Comparison of ENCODE assay signal across 10 cellular contexts in genomic region chr4:1245481-1246051, GRCh38. TPM values are rescaled to one million over a fixed set of nuclear protein-coding genes. Genes with fewer than 3 reads are reported as not detected.
A peak's percentile ranks its signal among the peaks of the same experiment; 100 is the strongest.
DNase-seq lines count a peak whose midpoint lies in the region; ATAC-seq, FAIRE-seq and TF ChIP-seq lines count a peak whose summit lies in the region.
"Had no signal": no experiment of that assay in that cellular context is flagged by ENCODE, and none has a peak within 500 bp of the region (broad histone marks: within the 10 kb centered on the region; RNA-seq: fewer than 3 reads in every experiment).

No MANE protein-coding gene starts in this region.

- peak in 1 of 7 experiments; percentile 3 for DNase-seq in CD8-positive, alpha-beta T cell
- DNase-seq in PC-3 = no peak
- peak; percentile 34 for DNase-seq in endodermal cell
- DNase-seq in pancreas = peak; percentile 80 to 94 (median 90)
- DNase-seq in G401 (ENCODE audit: low spot score) = no peak
- DNase-seq in NCI-H2081 treated with DMSO at 0.1 percent for 48 hours (lab: John Stamatoyannopoulos, UW) = no peak
- DNase-seq in dedifferentiated amniotic fluid mesenchymal stem cell (ENCODE audit: extremely low spot score) = no peak
- DNase-seq in activated gamma-delta T cell (lab: John Stamatoyannopoulos, UW) = no peak

- CTCF ChIA-PET in CD8-positive, alpha-beta T cell (lab: Charles Lee) = interaction anchor here (1.4 to 1.5 kb wide), 2 partner anchors 20 to 115 kb away, joined by 3 to 4 read pairs; no protein-coding TSS in a partner anchor
- CTCF ChIA-PET in PC-3 (lab: Charles Lee) = no interaction called here

- BruUV-seq in PC-3 (replicated peaks; lab: Mats Ljungman, UMichigan) = no TSS peak

- peak overlapping the region; percentile 83 for H3K4me3 Mint-ChIP-seq in CD8-positive, alpha-beta T cell
- peak overlapping the region; percentile 66 for H3K4me3 Mint-ChIP-seq in endodermal cell

- peaks cover 60% of the 10 kb centered on the region for H3K4me1 ChIP-seq in CD8-positive, alpha-beta T cell (ENCODE audit: insufficient read depth, low read length)
- H3K4me1 ChIP-seq in PC-3 (ENCODE audit: insufficient read depth, low read length) (peaks cover 22% of the 10 kb centered on the region), endodermal cell (ENCODE audit: control insufficient read depth, insufficient read depth, low read length) (peaks cover 4% of the 10 kb centered on the region), pancreas (peaks cover 28 to 55% (median 33%) of the 10 kb centered on the region in 3 donors)

- H3K27ac ChIP-seq in CD8-positive, alpha-beta T cell (ENCODE audit: low read depth, low read length) = no peak overlapping the region
- H3K27ac ChIP-seq in PC-3 (ENCODE audit: low read length) (no peak overlapping the region), endodermal cell (ENCODE audit: low read depth, low read length) (no peak overlapping the region), pancreas (peak overlapping the region; percentile 90 to 96 (median 94))

- H3K4me1 Mint-ChIP-seq in CD8-positive, alpha-beta T cell (ENCODE audit: low read depth) = peaks cover 59% of the 10 kb centered on the region
- H3K4me1 Mint-ChIP-seq in endodermal cell = peaks cover 10% of the 10 kb centered on the region

- POLR2A ChIA-PET in CD8-positive, alpha-beta T cell (lab: Charles Lee) = no interaction called here
- POLR2A ChIA-PET in PC-3 (lab: Charles Lee; ENCODE audit: unreplicated experiment) = no interaction called here

- H3K9me3 Mint-ChIP-seq in CD8-positive, alpha-beta T cell = no peaks in the 10 kb centered on the region
- peaks cover 9% of the 10 kb centered on the region for H3K9me3 Mint-ChIP-seq in endodermal cell

- intact Hi-C loops in CD8-positive, alpha-beta T cell (cut with DNase I, micrococcal nuclease) = loop anchor here (2.0 to 5.0 kb wide), 4 partner anchors 115 to 1292 kb away; partner anchors contain the start of genes FAM193A (in 1 of the 2) and SLBP (in 1 of the 2)
- intact Hi-C loops in PC-3 (cut with micrococcal nuclease) = no loop called here
- intact Hi-C loops in pancreas (cut with DNase I) = loop anchor here in 1 of 3 donors (10.0 kb wide), 1 partner anchor 111 kb away; no protein-coding TSS in a partner anchor

- no peaks in the 10 kb centered on the region for H3K27me3 ChIP-seq in CD8-positive, alpha-beta T cell (ENCODE audit: insufficient read depth, low read length)
- H3K27me3 ChIP-seq in PC-3 (ENCODE audit: low read length) = no peaks in the 10 kb centered on the region
- no peaks in the 10 kb centered on the region for H3K27me3 ChIP-seq in endodermal cell (ENCODE audit: control insufficient read depth, insufficient read depth, low read length, poor library complexity, severe bottlenecking)
- H3K27me3 ChIP-seq in pancreas = no peaks in the 10 kb centered on the region
- H3K27me3 ChIP-seq: neutrophil had no signal

- H3K27me3 Mint-ChIP-seq in CD8-positive, alpha-beta T cell (ENCODE audit: low read depth) = no peaks in the 10 kb centered on the region
- H3K27me3 Mint-ChIP-seq in endodermal cell (ENCODE audit: insufficient read depth) = no peaks in the 10 kb centered on the region

- no peaks in the 10 kb centered on the region for H3K9me3 ChIP-seq in CD8-positive, alpha-beta T cell (ENCODE audit: low read length)
- H3K9me3 ChIP-seq in PC-3 (ENCODE audit: low read length) (no peaks in the 10 kb centered on the region), endodermal cell (ENCODE audit: control insufficient read depth, low read length) (peaks cover 5% of the 10 kb centered on the region), pancreas (no peaks in the 10 kb centered on the region)
- H3K9me3 ChIP-seq: neutrophil had no signal

- H3K4me2 ChIP-seq in PC-3 (ENCODE audit: low read length) = peak overlapping the region; percentile 93; the same call in 1 of the 2 replicates

- no peaks in the 10 kb centered on the region for H3F3A ChIP-seq in PC-3 (ENCODE audit: low read length, unreplicated experiment)

- peaks cover 84% of the 10 kb centered on the region for H3K79me2 ChIP-seq in PC-3 (ENCODE audit: low read length)

- no peak for FAIRE-seq in pancreas (lab: Jason Lieb, UNC)
- FAIRE-seq: frontal cortex had no signal

- no peaks in the 10 kb centered on the region for H3K36me3 ChIP-seq in CD8-positive, alpha-beta T cell (ENCODE audit: insufficient read depth, low read length)
- H3K36me3 ChIP-seq in PC-3 (ENCODE audit: low read depth, low read length) (no peaks in the 10 kb centered on the region; the same call in 1 of the 2 replicates), endodermal cell (ENCODE audit: control insufficient read depth, insufficient read depth, low read length) (peaks cover 11% of the 10 kb centered on the region), pancreas (peaks cover 3 to 8% (median 5%) of the 10 kb centered on the region in 3 donors)

- in situ Hi-C loops in G401 (cut with HindIII; ENCODE audit: low sequenced_read_pairs) = no loop called here

- no peak for TF ChIP-seq CTCF in CD8-positive, alpha-beta T cell (IDR thresholded peaks at IDR 0.05)
- TF ChIP-seq CTCF in PC-3 (conservative IDR thresholded peaks at IDR 0.05; ENCODE audit: low read depth, low read length) = no peak
- TF ChIP-seq CTCF in endodermal cell (conservative IDR thresholded peaks at IDR 0.05) = no peak
- TF ChIP-seq CTCF in pancreas (IDR thresholded peaks at IDR 0.05) = no peak

- peak overlapping the region; percentile 77 for H3K4me3 ChIP-seq in CD8-positive, alpha-beta T cell (ENCODE audit: low read depth, low read length)
- H3K4me3 ChIP-seq in PC-3 (ENCODE audit: low read length) = peak overlapping the region; percentile 90; the same call in 1 of the 2 replicates
- no peak overlapping the region for H3K4me3 ChIP-seq in endodermal cell (ENCODE audit: low read length)
- peak overlapping the region in 3 of 4 donors; percentile 90 to 96 (median 95) for H3K4me3 ChIP-seq in pancreas

- H3K9me2 ChIP-seq in PC-3 (replicated peaks; ENCODE audit: low read length) = no peaks in the 10 kb centered on the region

- WGBS in endodermal cell (ENCODE audit: insufficient coverage in 1 of 2, insufficient read length in 1 of 2), 2 experiments = 94 to 98% methylated on average over 20 to 26 of the region's 26 CpGs
- WGBS in pancreas, 2 donors = 24 to 26% methylated on average over 23 to 26 of the region's 26 CpGs

- no peak overlapping the region for H2AFZ ChIP-seq in PC-3 (ENCODE audit: low read length)

- H4K20me1 ChIP-seq in PC-3 (ENCODE audit: low read length) = peaks cover 15% of the 10 kb centered on the region; the same call in 1 of the 2 replicates

- H3K27ac Mint-ChIP-seq in CD8-positive, alpha-beta T cell = peak overlapping the region; percentile 87
- no peak overlapping the region for H3K27ac Mint-ChIP-seq in endodermal cell

- no peak for ATAC-seq in CD8-positive, alpha-beta T cell
- no peak for ATAC-seq in PC-3
- ATAC-seq in pancreas = peak; percentile 39 to 65 (median 52)

- peaks cover 15% of the 10 kb centered on the region for H3K36me3 Mint-ChIP-seq in CD8-positive, alpha-beta T cell
- H3K36me3 Mint-ChIP-seq in endodermal cell (ENCODE audit: low read depth) = peaks cover 18% of the 10 kb centered on the region

- H3K9ac ChIP-seq in PC-3 (ENCODE audit: low read length) (no peak overlapping the region), endodermal cell (ENCODE audit: extremely low read depth, low read length, poor library complexity, severe bottlenecking) (no peak overlapping the region)

RNA-seq across cellular contexts. Expression of gene CTBP1, which starts 3.4 kb away (rescaled TPM):
- 100 to 1,000 TPM; 129 to 132 TPM for total RNA-seq in CD8-positive, alpha-beta T cell
- 223 and 266 TPM in 2 replicates for total RNA-seq in PC-3 (2014; rRNA removed)
- 100 to 1,000 TPM; 181 to 189 TPM for total RNA-seq in endodermal cell
- 145 TPM for polyA plus RNA-seq in endodermal cell (2013, experiment 1 of 2)
- polyA plus RNA-seq in endodermal cell (2013, experiment 2 of 2) = 147 TPM
- total RNA-seq in pancreas = 100 to 1,000 TPM in 4 of 6 donors, 10 to 100 TPM in 2; 91.5 to 131 (median 108) TPM
- 100 to 1,000 TPM; 129 to 131 TPM for polyA plus RNA-seq in pancreas
- 265 and 287 TPM in 2 replicates for total RNA-seq in G401 (2014; rRNA removed; shearing (Covaris generic))

RNA-seq across cellular contexts. Expression of gene MAEA, which starts 44.1 kb away (rescaled TPM):
- total RNA-seq in CD8-positive, alpha-beta T cell = 10 to 100 TPM; 74.6 to 77.6 TPM
- total RNA-seq in PC-3 (2014; rRNA removed) = 48.1 and 81.4 TPM in 2 replicates
- total RNA-seq in endodermal cell = 10 to 100 TPM; 48.8 to 72.7 TPM
- polyA plus RNA-seq in endodermal cell (2013, experiment 1 of 2) = 72.4 TPM
- 65.4 TPM for polyA plus RNA-seq in endodermal cell (2013, experiment 2 of 2)
- 10 to 100 TPM; 28.6 to 33.0 (median 31.8) TPM for total RNA-seq in pancreas
- 10 to 100 TPM; 69.3 to 74.7 TPM for polyA plus RNA-seq in pancreas
- 52.5 and 54.6 TPM in 2 replicates for total RNA-seq in G401 (2014; rRNA removed; shearing (Covaris generic))

Comparison
In these comparisons a context has a peak if more than half of its experiments do, and no peak if none do; other contexts are left out.
1. ATAC-seq: peak in pancreas (4 of 4); none in CD8-positive, alpha-beta T cell (single experiment) and PC-3 (single experiment).
2. DNase-seq: peak in endodermal cell (single experiment) and pancreas (6 of 6); none in PC-3 (single experiment), G401 (single experiment), NCI-H2081 treated with DMSO at 0.1 percent for 48 hours (single experiment), dedifferentiated amniotic fluid mesenchymal stem cell (single experiment) and activated gamma-delta T cell (single experiment).
3. H3K27ac ChIP-seq: peak in pancreas (4 of 4); none in CD8-positive, alpha-beta T cell (single experiment), PC-3 (single experiment) and endodermal cell (single experiment).